ENCODE assay signal across 9 cellular contexts in the genomic region with DNA sequence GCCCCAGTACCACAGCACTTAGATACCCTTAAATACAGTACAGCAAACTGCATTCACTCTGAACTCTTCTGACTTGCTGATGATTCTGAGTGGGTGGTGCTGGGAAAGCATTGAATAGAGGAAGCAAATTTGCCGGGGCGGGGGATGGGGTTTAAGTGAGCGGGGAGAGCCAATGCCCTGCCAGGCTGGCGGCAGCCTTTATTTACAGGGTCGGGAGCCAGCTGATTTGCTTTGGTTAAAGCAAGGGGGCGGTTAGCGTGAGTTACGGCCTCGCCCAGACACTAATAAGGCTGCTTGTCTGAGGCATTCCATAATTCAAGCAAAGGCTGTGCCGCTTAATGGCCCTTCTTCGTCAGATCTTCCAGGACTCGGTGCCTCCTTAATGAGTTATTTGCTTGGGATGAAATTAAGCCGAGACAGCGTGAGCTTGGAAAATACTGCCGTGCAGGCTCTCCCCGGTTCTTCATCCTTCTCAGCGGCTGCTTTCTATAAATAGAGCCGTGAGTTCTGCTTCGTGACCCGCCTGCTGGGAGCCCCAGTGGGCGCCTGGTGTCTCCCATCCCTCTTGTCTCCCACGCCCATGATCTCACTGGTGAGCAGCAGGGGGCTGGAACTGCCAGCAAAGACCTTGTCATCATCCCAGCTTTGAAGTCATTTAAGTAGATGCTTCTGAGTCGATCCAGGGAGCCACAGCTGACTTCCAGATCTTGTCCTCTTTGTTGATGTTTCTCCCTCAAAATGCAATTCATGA. TPM values are rescaled to one million over a fixed set of nuclear protein-coding genes. Genes with fewer than 3 reads are reported as not detected.
DNase-seq lines count a peak whose midpoint lies in the region; ATAC-seq, FAIRE-seq and TF ChIP-seq lines count a peak whose summit lies in the region.
"Had no signal": no experiment of that assay in that cellular context is flagged by ENCODE, and none has a peak within 500 bp of the region (broad histone marks: within the 10 kb centered on the region; RNA-seq: fewer than 3 reads in every experiment).

No MANE protein-coding gene starts in this region.

- no peaks in the 10 kb centered on the region for H3K27me3 ChIP-seq in ovary

- ATAC-seq in GM21825 (IDR thresholded peaks at IDR 0.05; ENCODE audit: unreplicated experiment) = no peak

- intact Hi-C loops in activated naive CD4-positive, alpha-beta T cell treated with anti-CD3 and anti-CD28 coated beads for 36 hours (cut with micrococcal nuclease) = no loop called here
- intact Hi-C loops in ovary (cut with DNase I) = no loop called here

- no peak for FAIRE-seq in D721Med (lab: Jason Lieb, UNC)
- FAIRE-seq: TTC549 had no signal

- peak; percentile 62 for DNase-seq in activated naive CD4-positive, alpha-beta T cell treated with anti-CD3 and anti-CD28 coated beads for 36 hours
- DNase-seq in activated naive CD4-positive, alpha-beta T cell treated with anti-CD3 and anti-CD28 coated beads, Interleukin-2, amount 10 ng/mL, durations not matched to agents 7 days and 5 days = no peak
- DNase-seq in SW480 (ENCODE audit: low spot score) (peak; percentile 2), glutamatergic neuron (no peak), ovary (peak; percentile 31 to 66 (median 45)), D721Med (ENCODE audit: insufficient read length, low spot score) (no peak), NCI-H2171 (lab: John Stamatoyannopoulos, UW) (no peak)

- no peak for TF ChIP-seq POLR2A in ovary (IDR thresholded peaks at IDR 0.05)

- no peaks in the 10 kb centered on the region for H3K27me3 Mint-ChIP-seq in activated naive CD4-positive, alpha-beta T cell treated with anti-CD3 and anti-CD28 coated beads for 36 hours (ENCODE audit: low read depth)
- H3K27me3 Mint-ChIP-seq in activated naive CD4-positive, alpha-beta T cell treated with anti-CD3 and anti-CD28 coated beads, Interleukin-2, amount 10 ng/mL, durations not matched to agents 7 days and 5 days = peaks cover 25% of the 10 kb centered on the region
- H3K27me3 Mint-ChIP-seq in glutamatergic neuron (ENCODE audit: unreplicated experiment) = peaks cover 10% of the 10 kb centered on the region

- no peaks in the 10 kb centered on the region for H3K36me3 ChIP-seq in ovary

- peaks cover 16% of the 10 kb centered on the region for H3K4me1 Mint-ChIP-seq in activated naive CD4-positive, alpha-beta T cell treated with anti-CD3 and anti-CD28 coated beads for 36 hours (ENCODE audit: low read depth)
- peaks cover 7% of the 10 kb centered on the region for H3K4me1 Mint-ChIP-seq in activated naive CD4-positive, alpha-beta T cell treated with anti-CD3 and anti-CD28 coated beads, Interleukin-2, amount 10 ng/mL, durations not matched to agents 7 days and 5 days
- peaks cover 68% of the 10 kb centered on the region for H3K4me1 Mint-ChIP-seq in glutamatergic neuron (ENCODE audit: low read depth, unreplicated experiment)

- 1 to 18% (median 2%) methylated on average over 23 of the region's 23 CpGs for WGBS in ovary, 3 donors

- H3K27ac ChIP-seq in ovary = peak overlapping the region; percentile 34 to 64

- peaks cover 5% of the 10 kb centered on the region for H3K4me1 ChIP-seq in ovary (ENCODE audit: insufficient read depth)

- TF ChIP-seq CTCF in glutamatergic neuron (IDR thresholded peaks at IDR 0.05; ENCODE audit: partially characterized antibody, unreplicated experiment) (no peak), ovary (IDR thresholded peaks at IDR 0.05) (no peak), D721Med (IDR thresholded peaks at IDR 0.05; ENCODE audit: insufficient read depth, missing control alignments) (no peak)

- no peaks in the 10 kb centered on the region for H3K36me3 Mint-ChIP-seq in activated naive CD4-positive, alpha-beta T cell treated with anti-CD3 and anti-CD28 coated beads for 36 hours (ENCODE audit: low read depth)
- no peaks in the 10 kb centered on the region for H3K36me3 Mint-ChIP-seq in activated naive CD4-positive, alpha-beta T cell treated with anti-CD3 and anti-CD28 coated beads, Interleukin-2, amount 10 ng/mL, durations not matched to agents 7 days and 5 days
- H3K36me3 Mint-ChIP-seq in glutamatergic neuron (ENCODE audit: unreplicated experiment) = no peaks in the 10 kb centered on the region

- H3K9me3 ChIP-seq in ovary = no peaks in the 10 kb centered on the region

- CTCF ChIA-PET in activated naive CD4-positive, alpha-beta T cell treated with anti-CD3 and anti-CD28 coated beads for 36 hours (lab: Charles Lee) = interaction anchor here (1.2 kb wide), 1 partner anchor 9 kb away, joined by 3 read pairs; no protein-coding TSS in a partner anchor
- CTCF ChIA-PET in activated naive CD4-positive, alpha-beta T cell treated with anti-CD3 and anti-CD28 coated beads, Interleukin-2, amount 10 ng/mL, durations not matched to agents 7 days and 5 days (lab: Charles Lee) = no interaction called here

- no peaks in the 10 kb centered on the region for H3K9me3 Mint-ChIP-seq in activated naive CD4-positive, alpha-beta T cell treated with anti-CD3 and anti-CD28 coated beads for 36 hours
- no peaks in the 10 kb centered on the region for H3K9me3 Mint-ChIP-seq in activated naive CD4-positive, alpha-beta T cell treated with anti-CD3 and anti-CD28 coated beads, Interleukin-2, amount 10 ng/mL, durations not matched to agents 7 days and 5 days
- peaks cover 13% of the 10 kb centered on the region for H3K9me3 Mint-ChIP-seq in glutamatergic neuron (ENCODE audit: unreplicated experiment)

- peak overlapping the region; percentile 48 for H3K4me3 Mint-ChIP-seq in activated naive CD4-positive, alpha-beta T cell treated with anti-CD3 and anti-CD28 coated beads for 36 hours
- H3K4me3 Mint-ChIP-seq in activated naive CD4-positive, alpha-beta T cell treated with anti-CD3 and anti-CD28 coated beads, Interleukin-2, amount 10 ng/mL, durations not matched to agents 7 days and 5 days = no peak overlapping the region
- H3K4me3 Mint-ChIP-seq in glutamatergic neuron (ENCODE audit: unreplicated experiment) = peak overlapping the region; percentile 64

- H3K27ac Mint-ChIP-seq in activated naive CD4-positive, alpha-beta T cell treated with anti-CD3 and anti-CD28 coated beads for 36 hours = no peak overlapping the region
- H3K27ac Mint-ChIP-seq in activated naive CD4-positive, alpha-beta T cell treated with anti-CD3 and anti-CD28 coated beads, Interleukin-2, amount 10 ng/mL, durations not matched to agents 7 days and 5 days = no peak overlapping the region
- H3K27ac Mint-ChIP-seq in glutamatergic neuron (ENCODE audit: unreplicated experiment) = peak overlapping the region; percentile 82

- peak overlapping the region; percentile 20 for H3K4me3 ChIP-seq in ovary

- TF ChIP-seq EP300 in ovary (IDR thresholded peaks at IDR 0.05) = no peak

RNA-seq across cellular contexts. Expression of gene SPSB4, which starts 25.8 kb away (rescaled TPM):
- not detected for total RNA-seq in activated naive CD4-positive, alpha-beta T cell treated with anti-CD3 and anti-CD28 coated beads for 36 hours
- total RNA-seq in glutamatergic neuron (ENCODE audit: unreplicated experiment) (98.4 TPM), ovary (under 1 TPM in 2 of 7 donors, not detected in 5; 0.11 to 0.13 TPM)
- polyA plus RNA-seq in ovary = under 1 TPM; 0.07 to 0.57 TPM

Comparison
In these comparisons a context has a peak if more than half of its experiments do, and no peak if none do; other contexts are left out.
1. DNase-seq: peak in activated naive CD4-positive, alpha-beta T cell treated with anti-CD3 and anti-CD28 coated beads for 36 hours (single experiment), SW480 (single experiment) and ovary (5 of 5); none in activated naive CD4-positive, alpha-beta T cell treated with anti-CD3 and anti-CD28 coated beads, Interleukin-2, amount 10 ng/mL, durations not matched to agents 7 days and 5 days (single experiment), glutamatergic neuron (single experiment), D721Med (single experiment) and NCI-H2171 (single experiment).
2. RNA of gene SPSB4, which starts 25.8 kb away (total RNA-seq): 98.4 TPM in glutamatergic neuron (single experiment); 0.11 to 0.13 TPM in ovary and not detected in activated naive CD4-positive, alpha-beta T cell treated with anti-CD3 and anti-CD28 coated beads for 36 hours; every median in the first group is over 10 times any median in the second.